Comparison of ENCODE assay signal across 1 cellular context in the genomic region with DNA sequence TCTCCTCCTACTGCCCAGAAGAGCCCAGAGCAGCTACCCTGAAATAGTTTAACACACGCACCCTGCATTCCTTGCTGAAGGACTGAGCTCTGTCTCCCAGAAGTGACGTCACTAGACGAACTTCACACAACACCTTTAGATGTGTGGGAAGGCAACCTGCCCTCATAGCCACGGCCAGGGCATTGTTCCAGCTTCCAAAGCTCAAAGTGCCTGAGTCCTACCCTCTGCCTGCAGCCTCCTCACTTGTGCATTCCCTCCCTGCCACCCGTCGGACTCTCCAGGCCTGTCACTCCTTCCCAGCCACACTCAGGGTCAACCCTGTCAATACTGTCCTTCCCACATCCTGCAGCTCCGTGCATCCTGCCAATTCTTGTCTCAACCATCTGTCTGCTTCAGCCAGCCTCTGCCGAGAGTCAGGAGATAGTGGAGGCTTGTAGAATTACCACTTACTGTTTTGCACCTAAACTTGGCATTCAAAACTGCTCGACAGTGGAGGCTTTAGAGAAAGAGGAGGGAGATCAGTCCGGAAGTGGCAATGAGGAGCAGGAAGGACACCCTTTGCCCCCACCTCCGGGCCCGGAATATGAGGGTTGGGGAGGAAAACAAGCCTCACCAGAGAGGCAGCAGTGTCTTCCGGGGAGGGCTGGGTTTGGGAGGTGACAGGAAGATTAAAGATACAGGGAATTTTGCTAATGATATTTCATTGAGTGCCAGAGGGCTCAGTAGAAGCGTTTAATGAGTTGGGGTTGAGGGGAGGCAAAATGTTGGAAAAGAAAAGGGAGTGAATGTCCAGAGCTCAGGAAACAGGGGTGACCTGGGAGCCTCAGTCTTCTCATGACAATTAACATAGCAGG.
TF ChIP-seq lines count a peak whose summit lies in the region.

No MANE protein-coding gene starts in this region.

TF ChIP-seq in K562, 482 proteins besides CTCF, POLR2A, EP300 and RAD21 (continued from another document and continues in another):
- TF ChIP-seq, protein P1, sequence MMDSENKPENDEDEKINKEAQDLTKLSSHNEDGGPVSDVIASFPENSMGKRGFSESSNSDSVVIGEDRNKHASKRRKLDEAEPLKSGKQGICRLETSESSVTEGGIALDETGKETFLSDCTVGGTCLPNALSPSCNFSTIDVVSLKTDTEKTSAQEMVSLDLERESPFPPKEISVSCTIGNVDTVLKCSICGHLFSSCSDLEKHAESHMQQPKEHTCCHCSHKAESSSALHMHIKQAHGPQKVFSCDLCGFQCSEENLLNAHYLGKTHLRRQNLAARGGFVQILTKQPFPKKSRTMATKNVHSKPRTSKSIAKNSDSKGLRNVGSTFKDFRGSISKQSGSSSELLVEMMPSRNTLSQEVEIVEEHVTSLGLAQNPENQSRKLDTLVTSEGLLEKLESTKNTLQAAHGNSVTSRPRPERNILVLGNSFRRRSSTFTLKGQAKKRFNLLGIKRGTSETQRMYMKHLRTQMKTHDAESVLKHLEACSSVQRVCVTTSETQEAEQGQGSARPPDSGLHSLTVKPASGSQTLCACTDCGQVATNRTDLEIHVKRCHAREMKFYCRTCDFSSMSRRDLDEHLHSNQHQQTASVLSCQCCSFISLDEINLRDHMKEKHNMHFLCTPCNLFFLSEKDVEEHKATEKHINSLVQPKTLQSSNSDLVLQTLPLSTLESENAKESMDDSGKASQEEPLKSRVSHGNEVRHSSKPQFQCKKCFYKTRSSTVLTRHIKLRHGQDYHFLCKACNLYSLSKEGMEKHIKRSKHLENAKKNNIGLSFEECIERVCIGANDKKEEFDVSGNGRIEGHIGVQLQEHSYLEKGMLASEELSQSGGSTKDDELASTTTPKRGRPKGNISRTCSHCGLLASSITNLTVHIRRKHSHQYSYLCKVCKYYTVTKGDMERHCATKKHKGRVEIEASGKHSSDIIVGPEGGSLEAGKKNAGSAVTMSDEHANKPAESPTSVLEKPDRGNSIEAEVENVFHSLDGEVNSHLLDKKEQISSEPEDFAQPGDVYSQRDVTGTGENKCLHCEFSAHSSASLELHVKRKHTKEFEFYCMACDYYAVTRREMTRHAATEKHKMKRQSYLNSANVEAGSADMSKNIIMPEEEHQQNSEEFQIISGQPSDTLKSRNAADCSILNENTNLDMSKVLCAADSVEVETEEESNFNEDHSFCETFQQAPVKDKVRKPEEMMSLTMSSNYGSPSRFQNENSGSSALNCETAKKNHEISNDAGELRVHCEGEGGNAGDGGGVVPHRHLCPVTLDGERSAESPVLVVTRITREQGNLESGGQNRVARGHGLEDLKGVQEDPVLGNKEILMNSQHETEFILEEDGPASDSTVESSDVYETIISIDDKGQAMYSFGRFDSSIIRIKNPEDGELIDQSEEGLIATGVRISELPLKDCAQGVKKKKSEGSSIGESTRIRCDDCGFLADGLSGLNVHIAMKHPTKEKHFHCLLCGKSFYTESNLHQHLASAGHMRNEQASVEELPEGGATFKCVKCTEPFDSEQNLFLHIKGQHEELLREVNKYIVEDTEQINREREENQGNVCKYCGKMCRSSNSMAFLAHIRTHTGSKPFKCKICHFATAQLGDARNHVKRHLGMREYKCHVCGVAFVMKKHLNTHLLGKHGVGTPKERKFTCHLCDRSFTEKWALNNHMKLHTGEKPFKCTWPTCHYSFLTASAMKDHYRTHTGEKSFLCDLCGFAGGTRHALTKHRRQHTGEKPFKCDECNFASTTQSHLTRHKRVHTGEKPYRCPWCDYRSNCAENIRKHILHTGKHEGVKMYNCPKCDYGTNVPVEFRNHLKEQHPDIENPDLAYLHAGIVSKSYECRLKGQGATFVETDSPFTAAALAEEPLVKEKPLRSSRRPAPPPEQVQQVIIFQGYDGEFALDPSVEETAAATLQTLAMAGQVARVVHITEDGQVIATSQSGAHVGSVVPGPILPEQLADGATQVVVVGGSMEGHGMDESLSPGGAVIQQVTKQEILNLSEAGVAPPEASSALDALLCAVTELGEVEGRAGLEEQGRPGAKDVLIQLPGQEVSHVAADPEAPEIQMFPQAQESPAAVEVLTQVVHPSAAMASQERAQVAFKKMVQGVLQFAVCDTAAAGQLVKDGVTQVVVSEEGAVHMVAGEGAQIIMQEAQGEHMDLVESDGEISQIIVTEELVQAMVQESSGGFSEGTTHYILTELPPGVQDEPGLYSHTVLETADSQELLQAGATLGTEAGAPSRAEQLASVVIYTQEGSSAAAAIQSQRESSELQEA (IDR thresholded peaks at IDR 0.05; ENCODE audit: low read depth): no peak
- TF ChIP-seq, protein P2, sequence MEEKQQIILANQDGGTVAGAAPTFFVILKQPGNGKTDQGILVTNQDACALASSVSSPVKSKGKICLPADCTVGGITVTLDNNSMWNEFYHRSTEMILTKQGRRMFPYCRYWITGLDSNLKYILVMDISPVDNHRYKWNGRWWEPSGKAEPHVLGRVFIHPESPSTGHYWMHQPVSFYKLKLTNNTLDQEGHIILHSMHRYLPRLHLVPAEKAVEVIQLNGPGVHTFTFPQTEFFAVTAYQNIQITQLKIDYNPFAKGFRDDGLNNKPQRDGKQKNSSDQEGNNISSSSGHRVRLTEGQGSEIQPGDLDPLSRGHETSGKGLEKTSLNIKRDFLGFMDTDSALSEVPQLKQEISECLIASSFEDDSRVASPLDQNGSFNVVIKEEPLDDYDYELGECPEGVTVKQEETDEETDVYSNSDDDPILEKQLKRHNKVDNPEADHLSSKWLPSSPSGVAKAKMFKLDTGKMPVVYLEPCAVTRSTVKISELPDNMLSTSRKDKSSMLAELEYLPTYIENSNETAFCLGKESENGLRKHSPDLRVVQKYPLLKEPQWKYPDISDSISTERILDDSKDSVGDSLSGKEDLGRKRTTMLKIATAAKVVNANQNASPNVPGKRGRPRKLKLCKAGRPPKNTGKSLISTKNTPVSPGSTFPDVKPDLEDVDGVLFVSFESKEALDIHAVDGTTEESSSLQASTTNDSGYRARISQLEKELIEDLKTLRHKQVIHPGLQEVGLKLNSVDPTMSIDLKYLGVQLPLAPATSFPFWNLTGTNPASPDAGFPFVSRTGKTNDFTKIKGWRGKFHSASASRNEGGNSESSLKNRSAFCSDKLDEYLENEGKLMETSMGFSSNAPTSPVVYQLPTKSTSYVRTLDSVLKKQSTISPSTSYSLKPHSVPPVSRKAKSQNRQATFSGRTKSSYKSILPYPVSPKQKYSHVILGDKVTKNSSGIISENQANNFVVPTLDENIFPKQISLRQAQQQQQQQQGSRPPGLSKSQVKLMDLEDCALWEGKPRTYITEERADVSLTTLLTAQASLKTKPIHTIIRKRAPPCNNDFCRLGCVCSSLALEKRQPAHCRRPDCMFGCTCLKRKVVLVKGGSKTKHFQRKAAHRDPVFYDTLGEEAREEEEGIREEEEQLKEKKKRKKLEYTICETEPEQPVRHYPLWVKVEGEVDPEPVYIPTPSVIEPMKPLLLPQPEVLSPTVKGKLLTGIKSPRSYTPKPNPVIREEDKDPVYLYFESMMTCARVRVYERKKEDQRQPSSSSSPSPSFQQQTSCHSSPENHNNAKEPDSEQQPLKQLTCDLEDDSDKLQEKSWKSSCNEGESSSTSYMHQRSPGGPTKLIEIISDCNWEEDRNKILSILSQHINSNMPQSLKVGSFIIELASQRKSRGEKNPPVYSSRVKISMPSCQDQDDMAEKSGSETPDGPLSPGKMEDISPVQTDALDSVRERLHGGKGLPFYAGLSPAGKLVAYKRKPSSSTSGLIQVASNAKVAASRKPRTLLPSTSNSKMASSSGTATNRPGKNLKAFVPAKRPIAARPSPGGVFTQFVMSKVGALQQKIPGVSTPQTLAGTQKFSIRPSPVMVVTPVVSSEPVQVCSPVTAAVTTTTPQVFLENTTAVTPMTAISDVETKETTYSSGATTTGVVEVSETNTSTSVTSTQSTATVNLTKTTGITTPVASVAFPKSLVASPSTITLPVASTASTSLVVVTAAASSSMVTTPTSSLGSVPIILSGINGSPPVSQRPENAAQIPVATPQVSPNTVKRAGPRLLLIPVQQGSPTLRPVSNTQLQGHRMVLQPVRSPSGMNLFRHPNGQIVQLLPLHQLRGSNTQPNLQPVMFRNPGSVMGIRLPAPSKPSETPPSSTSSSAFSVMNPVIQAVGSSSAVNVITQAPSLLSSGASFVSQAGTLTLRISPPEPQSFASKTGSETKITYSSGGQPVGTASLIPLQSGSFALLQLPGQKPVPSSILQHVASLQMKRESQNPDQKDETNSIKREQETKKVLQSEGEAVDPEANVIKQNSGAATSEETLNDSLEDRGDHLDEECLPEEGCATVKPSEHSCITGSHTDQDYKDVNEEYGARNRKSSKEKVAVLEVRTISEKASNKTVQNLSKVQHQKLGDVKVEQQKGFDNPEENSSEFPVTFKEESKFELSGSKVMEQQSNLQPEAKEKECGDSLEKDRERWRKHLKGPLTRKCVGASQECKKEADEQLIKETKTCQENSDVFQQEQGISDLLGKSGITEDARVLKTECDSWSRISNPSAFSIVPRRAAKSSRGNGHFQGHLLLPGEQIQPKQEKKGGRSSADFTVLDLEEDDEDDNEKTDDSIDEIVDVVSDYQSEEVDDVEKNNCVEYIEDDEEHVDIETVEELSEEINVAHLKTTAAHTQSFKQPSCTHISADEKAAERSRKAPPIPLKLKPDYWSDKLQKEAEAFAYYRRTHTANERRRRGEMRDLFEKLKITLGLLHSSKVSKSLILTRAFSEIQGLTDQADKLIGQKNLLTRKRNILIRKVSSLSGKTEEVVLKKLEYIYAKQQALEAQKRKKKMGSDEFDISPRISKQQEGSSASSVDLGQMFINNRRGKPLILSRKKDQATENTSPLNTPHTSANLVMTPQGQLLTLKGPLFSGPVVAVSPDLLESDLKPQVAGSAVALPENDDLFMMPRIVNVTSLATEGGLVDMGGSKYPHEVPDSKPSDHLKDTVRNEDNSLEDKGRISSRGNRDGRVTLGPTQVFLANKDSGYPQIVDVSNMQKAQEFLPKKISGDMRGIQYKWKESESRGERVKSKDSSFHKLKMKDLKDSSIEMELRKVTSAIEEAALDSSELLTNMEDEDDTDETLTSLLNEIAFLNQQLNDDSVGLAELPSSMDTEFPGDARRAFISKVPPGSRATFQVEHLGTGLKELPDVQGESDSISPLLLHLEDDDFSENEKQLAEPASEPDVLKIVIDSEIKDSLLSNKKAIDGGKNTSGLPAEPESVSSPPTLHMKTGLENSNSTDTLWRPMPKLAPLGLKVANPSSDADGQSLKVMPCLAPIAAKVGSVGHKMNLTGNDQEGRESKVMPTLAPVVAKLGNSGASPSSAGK (IDR thresholded peaks at IDR 0.05): no peak
- TF ChIP-seq SAP30 (IDR thresholded peaks at IDR 0.05; ENCODE audit: borderline replicate concordance, insufficient read depth, low read depth, low read length, poor library complexity, severe bottlenecking) (no peak), ZNF232 (CRISPR knock-in tag; IDR thresholded peaks at IDR 0.05) (no peak), CBX8 (IDR thresholded peaks at IDR 0.05; ENCODE audit: borderline replicate concordance, extremely low read depth, low read depth, low read length, poor library complexity, severe bottlenecking) (no peak), LARP7 (IDR thresholded peaks at IDR 0.05) (no peak), FOXK2 (conservative IDR thresholded peaks at IDR 0.05 in 1 of 2, IDR thresholded peaks at IDR 0.05 in 1 of 2; ENCODE audit: low read depth in 2 of 2) (peak in 1 of 2 experiments; percentile 32; a peak in 2 of 4 replicates)
- TF ChIP-seq, protein P3, sequence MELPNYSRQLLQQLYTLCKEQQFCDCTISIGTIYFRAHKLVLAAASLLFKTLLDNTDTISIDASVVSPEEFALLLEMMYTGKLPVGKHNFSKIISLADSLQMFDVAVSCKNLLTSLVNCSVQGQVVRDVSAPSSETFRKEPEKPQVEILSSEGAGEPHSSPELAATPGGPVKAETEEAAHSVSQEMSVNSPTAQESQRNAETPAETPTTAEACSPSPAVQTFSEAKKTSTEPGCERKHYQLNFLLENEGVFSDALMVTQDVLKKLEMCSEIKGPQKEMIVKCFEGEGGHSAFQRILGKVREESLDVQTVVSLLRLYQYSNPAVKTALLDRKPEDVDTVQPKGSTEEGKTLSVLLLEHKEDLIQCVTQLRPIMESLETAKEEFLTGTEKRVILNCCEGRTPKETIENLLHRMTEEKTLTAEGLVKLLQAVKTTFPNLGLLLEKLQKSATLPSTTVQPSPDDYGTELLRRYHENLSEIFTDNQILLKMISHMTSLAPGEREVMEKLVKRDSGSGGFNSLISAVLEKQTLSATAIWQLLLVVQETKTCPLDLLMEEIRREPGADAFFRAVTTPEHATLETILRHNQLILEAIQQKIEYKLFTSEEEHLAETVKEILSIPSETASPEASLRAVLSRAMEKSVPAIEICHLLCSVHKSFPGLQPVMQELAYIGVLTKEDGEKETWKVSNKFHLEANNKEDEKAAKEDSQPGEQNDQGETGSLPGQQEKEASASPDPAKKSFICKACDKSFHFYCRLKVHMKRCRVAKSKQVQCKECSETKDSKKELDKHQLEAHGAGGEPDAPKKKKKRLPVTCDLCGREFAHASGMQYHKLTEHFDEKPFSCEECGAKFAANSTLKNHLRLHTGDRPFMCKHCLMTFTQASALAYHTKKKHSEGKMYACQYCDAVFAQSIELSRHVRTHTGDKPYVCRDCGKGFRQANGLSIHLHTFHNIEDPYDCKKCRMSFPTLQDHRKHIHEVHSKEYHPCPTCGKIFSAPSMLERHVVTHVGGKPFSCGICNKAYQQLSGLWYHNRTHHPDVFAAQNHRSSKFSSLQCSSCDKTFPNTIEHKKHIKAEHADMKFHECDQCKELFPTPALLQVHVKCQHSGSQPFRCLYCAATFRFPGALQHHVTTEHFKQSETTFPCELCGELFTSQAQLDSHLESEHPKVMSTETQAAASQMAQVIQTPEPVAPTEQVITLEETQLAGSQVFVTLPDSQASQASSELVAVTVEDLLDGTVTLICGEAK (IDR thresholded peaks at IDR 0.05): peak; percentile 81
- TF ChIP-seq, protein P3 (CRISPR knock-in tag; IDR thresholded peaks at IDR 0.05): no peak
